ENCODE assay signal across 10 cellular contexts in the genomic region with DNA sequence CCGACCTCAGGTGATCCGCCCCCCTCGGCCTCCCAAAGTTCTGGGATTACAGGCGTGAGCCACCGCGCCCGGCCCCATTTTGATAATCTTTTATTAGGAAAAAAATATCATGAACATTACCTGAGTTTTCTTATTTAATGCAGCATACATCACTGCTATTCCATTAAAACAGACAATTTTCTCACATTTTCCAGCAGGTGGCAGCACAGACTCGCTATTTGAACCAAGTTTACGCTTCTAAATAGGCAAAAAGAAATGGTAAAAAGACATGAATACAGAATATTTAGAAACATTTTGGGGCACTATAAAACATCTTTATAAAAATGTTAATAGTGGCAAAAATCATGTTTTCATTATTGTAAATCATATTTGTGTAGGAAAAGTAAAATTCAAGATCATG.
DNase-seq lines count a peak whose midpoint lies in the region; ATAC-seq and TF ChIP-seq lines count a peak whose summit lies in the region.
"Had no signal": no experiment of that assay in that cellular context is flagged by ENCODE, and none has a peak within 500 bp of the region (broad histone marks: within the 10 kb centered on the region; RNA-seq: fewer than 3 reads in every experiment).

No MANE protein-coding gene starts in this region.

- H3K36me3 ChIP-seq in CD4-positive, alpha-beta memory T cell (ENCODE audit: insufficient read depth, low read length), result no peaks in the 10 kb centered on the region
- H3K36me3 ChIP-seq: ovary had no signal

- intact Hi-C loops in CD4-positive, alpha-beta memory T cell (cut with micrococcal nuclease), result loop anchor here (1.0 kb wide), 2 partner anchors 910 to 930 kb away; no protein-coding TSS in a partner anchor
- intact Hi-C loops in dorsolateral prefrontal cortex (cut with DNase I), result loop anchor here in 1 of 2 donors (5.0 kb wide), 2 partner anchors 911 to 931 kb away; no protein-coding TSS in a partner anchor
- intact Hi-C loops in activated T-helper 1 cell treated with anti-CD3 and anti-CD28 coated beads, Interleukin-12 subunit alpha, Interleukin-12 subunit beta, Interleukin-2, Interleukin-4 antibody, amounts not matched to agents 30 ng/mL and 10 ng/mL and 1 ng/mL, durations not matched to agents 14 hours and 24 hours and 36 hours (cut with micrococcal nuclease), result loop anchor here (1.0 kb wide), 2 partner anchors 910 to 932 kb away; no protein-coding TSS in a partner anchor

- TF ChIP-seq CTCF in dorsolateral prefrontal cortex (IDR thresholded peaks at IDR 0.05 in 54 of 56, conservative IDR thresholded peaks at IDR 0.05 in 2 of 56; ENCODE audit: low read depth in 1 of 56, partially characterized antibody in 56 of 56), result peak; percentile 60 to 85 (median 74)

- CTCF ChIA-PET in CD4-positive, alpha-beta memory T cell (lab: Charles Lee; ENCODE audit: partially characterized antibody), result interaction anchor here (0.9 kb wide), 1 partner anchor 912 kb away, joined by 3 read pairs; no protein-coding TSS in a partner anchor

- POLR2A ChIA-PET in CD4-positive, alpha-beta memory T cell (lab: Charles Lee; ENCODE audit: partially characterized antibody), result no interaction called here

- H3K27me3 Mint-ChIP-seq in CD4-positive, alpha-beta memory T cell, result no peaks in the 10 kb centered on the region
- H3K27me3 Mint-ChIP-seq in activated T-helper 1 cell treated with anti-CD3 and anti-CD28 coated beads, Interleukin-12 subunit alpha, Interleukin-12 subunit beta, Interleukin-2, Interleukin-4 antibody, amounts not matched to agents 30 ng/mL and 10 ng/mL and 1 ng/mL, durations not matched to agents 14 hours and 24 hours and 36 hours (ENCODE audit: insufficient read depth), result no peaks in the 10 kb centered on the region

- peak in 3 of 5 donors; percentile 4 to 15 (median 13) for DNase-seq in CD4-positive, alpha-beta memory T cell
- DNase-seq in Jurkat, Clone E6-1 (ENCODE audit: low read depth, low spot score), result peak; percentile 60
- DNase-seq in SK-MEL-5 (ENCODE audit: low read depth, low spot score) (peak; percentile 78), dorsolateral prefrontal cortex (peak in 2 of 10 donors; percentile 28 to 33), myocyte (ENCODE audit: low read depth) (peak; percentile 63)
- DNase-seq in activated T-helper 1 cell treated with anti-CD3 and anti-CD28 coated beads, Interleukin-12 subunit alpha, Interleukin-12 subunit beta, Interleukin-2, Interleukin-4 antibody, amounts not matched to agents 30 ng/mL and 10 ng/mL and 1 ng/mL, durations not matched to agents 14 hours and 24 hours and 36 hours (ENCODE audit: low spot score), result no peak

- H3K4me3 ChIP-seq in CD4-positive, alpha-beta memory T cell (ENCODE audit: low read length in 2 of 2), result no peak overlapping the region
- H3K4me3 ChIP-seq in Jurkat, Clone E6-1 (ENCODE audit: low read length), result no peak overlapping the region
- H3K4me3 ChIP-seq in dorsolateral prefrontal cortex, result no peak overlapping the region
- H3K4me3 ChIP-seq: ovary had no signal

- H3K4me3 Mint-ChIP-seq in CD4-positive, alpha-beta memory T cell, result no peak overlapping the region
- H3K4me3 Mint-ChIP-seq in activated T-helper 1 cell treated with anti-CD3 and anti-CD28 coated beads, Interleukin-12 subunit alpha, Interleukin-12 subunit beta, Interleukin-2, Interleukin-4 antibody, amounts not matched to agents 30 ng/mL and 10 ng/mL and 1 ng/mL, durations not matched to agents 14 hours and 24 hours and 36 hours, result no peak overlapping the region
- H3K4me3 Mint-ChIP-seq: T-helper 1 cell treated with Interleukin-12 subunit alpha and Interleukin-12 subunit beta and Interleukin-4 antibody, amounts not matched to agents 30 μg/mL and 1 μg/mL, for 36 hours had no signal

- H3K27me3 ChIP-seq in CD4-positive, alpha-beta memory T cell (ENCODE audit: insufficient read depth, low read length), result no peaks in the 10 kb centered on the region
- no peaks in the 10 kb centered on the region for H3K27me3 ChIP-seq in dorsolateral prefrontal cortex
- H3K27me3 ChIP-seq: ovary had no signal

- in situ Hi-C loops in SK-MEL-5 (cut with HindIII; ENCODE audit: low pct_unique_long_range_greater_than_20kb, low sequenced_read_pairs), result no loop called here

- no peak overlapping the region for H3K27ac ChIP-seq in CD4-positive, alpha-beta memory T cell (ENCODE audit: low read depth, low read length)
- no peak overlapping the region for H3K27ac ChIP-seq in dorsolateral prefrontal cortex
- H3K27ac ChIP-seq: ovary had no signal

- no peaks in the 10 kb centered on the region for H3K4me1 Mint-ChIP-seq in CD4-positive, alpha-beta memory T cell
- H3K4me1 Mint-ChIP-seq in activated T-helper 1 cell treated with anti-CD3 and anti-CD28 coated beads, Interleukin-12 subunit alpha, Interleukin-12 subunit beta, Interleukin-2, Interleukin-4 antibody, amounts not matched to agents 30 ng/mL and 10 ng/mL and 1 ng/mL, durations not matched to agents 14 hours and 24 hours and 36 hours (ENCODE audit: low read depth), result no peaks in the 10 kb centered on the region

- no peaks in the 10 kb centered on the region for H3K9me3 ChIP-seq in CD4-positive, alpha-beta memory T cell (ENCODE audit: control insufficient read depth in 1 of 2, low read length in 2 of 2)
- H3K9me3 ChIP-seq: ovary had no signal

- H3K9me3 Mint-ChIP-seq in CD4-positive, alpha-beta memory T cell, result peaks cover 0 to 3% (median 0%) of the 10 kb centered on the region in 8 donors
- no peaks in the 10 kb centered on the region for H3K9me3 Mint-ChIP-seq in activated T-helper 1 cell treated with anti-CD3 and anti-CD28 coated beads, Interleukin-12 subunit alpha, Interleukin-12 subunit beta, Interleukin-2, Interleukin-4 antibody, amounts not matched to agents 30 ng/mL and 10 ng/mL and 1 ng/mL, durations not matched to agents 14 hours and 24 hours and 36 hours
- H3K9me3 Mint-ChIP-seq: T-helper 1 cell treated with Interleukin-12 subunit alpha and Interleukin-12 subunit beta and Interleukin-4 antibody, amounts not matched to agents 30 μg/mL and 1 μg/mL, for 36 hours had no signal

- no peaks in the 10 kb centered on the region for H3K4me1 ChIP-seq in CD4-positive, alpha-beta memory T cell (ENCODE audit: insufficient read depth, low read length)

- ATAC-seq in GM18868 (IDR thresholded peaks at IDR 0.05; ENCODE audit: unreplicated experiment) (peak; percentile 74), GM21526 (IDR thresholded peaks at IDR 0.05; ENCODE audit: low FRiP score, unreplicated experiment) (no peak)

- no peak overlapping the region for H3K27ac Mint-ChIP-seq in CD4-positive, alpha-beta memory T cell
- H3K27ac Mint-ChIP-seq in activated T-helper 1 cell treated with anti-CD3 and anti-CD28 coated beads, Interleukin-12 subunit alpha, Interleukin-12 subunit beta, Interleukin-2, Interleukin-4 antibody, amounts not matched to agents 30 ng/mL and 10 ng/mL and 1 ng/mL, durations not matched to agents 14 hours and 24 hours and 36 hours, result no peak overlapping the region
- H3K27ac Mint-ChIP-seq: T-helper 1 cell treated with Interleukin-12 subunit alpha and Interleukin-12 subunit beta and Interleukin-4 antibody, amounts not matched to agents 30 μg/mL and 1 μg/mL, for 36 hours had no signal

- no peaks in the 10 kb centered on the region for H3K36me3 Mint-ChIP-seq in CD4-positive, alpha-beta memory T cell
- H3K36me3 Mint-ChIP-seq in activated T-helper 1 cell treated with anti-CD3 and anti-CD28 coated beads, Interleukin-12 subunit alpha, Interleukin-12 subunit beta, Interleukin-2, Interleukin-4 antibody, amounts not matched to agents 30 ng/mL and 10 ng/mL and 1 ng/mL, durations not matched to agents 14 hours and 24 hours and 36 hours (ENCODE audit: low read depth), result no peaks in the 10 kb centered on the region
